ENCODE assay signal across 1 cellular context in the genomic region with DNA sequence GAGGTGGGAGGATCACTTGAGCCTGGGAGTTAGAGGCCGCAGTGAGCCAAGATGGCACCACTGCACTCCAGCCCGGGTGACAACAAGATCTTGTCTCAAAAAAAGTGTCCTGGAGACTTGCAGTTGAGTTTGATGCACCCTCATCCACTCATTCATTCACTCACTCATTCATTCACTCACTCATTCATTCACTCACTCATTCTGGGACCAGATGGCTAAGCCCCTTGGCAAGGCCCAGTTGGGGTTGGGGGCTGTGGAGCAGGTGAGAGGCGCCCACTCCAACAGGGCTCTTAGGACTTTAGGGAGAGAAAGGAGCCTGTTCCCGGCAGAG.
TF ChIP-seq lines count a peak whose summit lies in the region.

No MANE protein-coding gene starts in this region.

TF ChIP-seq in HEK293, 187 proteins besides CTCF, POLR2A, EP300 and RAD21:
- TF ChIP-seq ZNF521 (tag by site-specific recombination; IDR thresholded peaks at IDR 0.05) = no peak
- no peak for TF ChIP-seq ZNF202 (tag by site-specific recombination; IDR thresholded peaks at IDR 0.05; ENCODE audit: borderline replicate concordance)
- no peak for TF ChIP-seq ZNF791 (tag by site-specific recombination; IDR thresholded peaks at IDR 0.05)
- no peak for TF ChIP-seq ZNF112 (tag by site-specific recombination; IDR thresholded peaks at IDR 0.05)
- TF ChIP-seq ZNF24 (tag by site-specific recombination; IDR thresholded peaks at IDR 0.05) = peak; percentile 81
- TF ChIP-seq, protein P1, sequence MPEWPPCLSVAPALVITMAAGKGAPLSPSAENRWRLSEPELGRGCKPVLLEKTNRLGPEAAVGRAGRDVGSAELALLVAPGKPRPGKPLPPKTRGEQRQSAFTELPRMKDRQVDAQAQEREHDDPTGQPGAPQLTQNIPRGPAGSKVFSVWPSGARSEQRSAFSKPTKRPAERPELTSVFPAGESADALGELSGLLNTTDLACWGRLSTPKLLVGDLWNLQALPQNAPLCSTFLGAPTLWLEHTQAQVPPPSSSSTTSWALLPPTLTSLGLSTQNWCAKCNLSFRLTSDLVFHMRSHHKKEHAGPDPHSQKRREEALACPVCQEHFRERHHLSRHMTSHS (tag by site-specific recombination; IDR thresholded peaks at IDR 0.05) = no peak
- TF ChIP-seq ZNF610 (tag by site-specific recombination; IDR thresholded peaks at IDR 0.05; ENCODE audit: borderline replicate concordance) = no peak
- no peak for TF ChIP-seq ZNF707 (tag by site-specific recombination; IDR thresholded peaks at IDR 0.05)
- no peak for TF ChIP-seq ZNF792 (tag by site-specific recombination; IDR thresholded peaks at IDR 0.05)
- TF ChIP-seq KLF16 (tag by site-specific recombination; IDR thresholded peaks at IDR 0.05) = no peak
- TF ChIP-seq, protein P2, sequence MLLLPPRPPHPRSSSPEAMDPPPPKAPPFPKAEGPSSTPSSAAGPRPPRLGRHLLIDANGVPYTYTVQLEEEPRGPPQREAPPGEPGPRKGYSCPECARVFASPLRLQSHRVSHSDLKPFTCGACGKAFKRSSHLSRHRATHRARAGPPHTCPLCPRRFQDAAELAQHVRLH (tag by site-specific recombination; IDR thresholded peaks at IDR 0.05) = 0 out of 2 replicates have a peak, but pooled peaks have one; percentile 20
- TF ChIP-seq HOXC10 (CRISPR knock-in tag; IDR thresholded peaks at IDR 0.05) = no peak
- no peak for TF ChIP-seq KLF8 (tag by site-specific recombination; IDR thresholded peaks at IDR 0.05)
